ENCODE assay signal across 21 cellular contexts in the genomic region with DNA sequence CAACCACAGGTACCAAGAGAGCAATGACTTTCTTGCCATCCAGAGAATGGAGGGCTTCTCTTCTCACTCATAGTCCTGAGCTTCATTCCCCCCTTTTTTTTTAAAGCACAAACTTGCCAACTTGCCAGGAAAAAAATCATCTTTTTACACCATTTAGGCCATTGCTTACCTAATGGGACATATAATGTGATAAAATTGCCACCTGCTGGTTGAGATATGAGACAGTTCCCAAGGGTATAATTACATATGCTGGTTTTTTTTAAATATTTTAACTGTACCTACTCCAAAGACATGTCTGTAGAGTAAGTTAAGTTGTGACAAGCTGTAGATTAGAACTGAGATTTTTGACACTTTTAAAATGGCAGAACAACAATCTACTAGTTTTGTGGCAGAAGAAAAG.
DNase-seq lines count a peak whose midpoint lies in the region; ATAC-seq lines count a peak whose summit lies in the region.
"Had no signal": no experiment of that assay in that cellular context is flagged by ENCODE, and none has a peak within 500 bp of the region (broad histone marks: within the 10 kb centered on the region; RNA-seq: fewer than 3 reads in every experiment).

No MANE protein-coding gene starts in this region.

- DNase-seq in SIG-M5 treated with dmso at 0.1 percent for 504 hours (lab: John Stamatoyannopoulos, UW; ENCODE audit: unreplicated experiment): peak; percentile 1
- no peak for DNase-seq in SIG-M5 (lab: John Stamatoyannopoulos, UW)
- DNase-seq in NAMALWA (ENCODE audit: low spot score): peak; percentile 3
- peak; percentile 63 for DNase-seq in NCI-H69 (lab: John Stamatoyannopoulos, UW)
- DNase-seq in superior temporal gyrus (ENCODE audit: extremely low spot score): peak; percentile 7
- no peak for DNase-seq in NCI-H1105 treated with DMSO at 0.1 percent for 48 hours (lab: John Stamatoyannopoulos, UW)
- DNase-seq: C1 segment of cervical spinal cord; CD4-positive, alpha-beta memory T cell; COR-L47; DMS79 treated with DMSO at 0.1 percent for 48 hours; GOT3; HFFc6; KBM-7; MG63; NCI-H1417 treated with DMSO at 0.1 percent for 48 hours; NCI-H1930; NCI-H446 treated with DMSO at 0.1 percent for 48 hours; PC-9; SHP77 had no signal

- no peak for ATAC-seq in GM19463 (IDR thresholded peaks at IDR 0.05; ENCODE audit: unreplicated experiment)
- ATAC-seq: A549 had no signal

Comparison
In these comparisons a context has a peak if more than half of its experiments do, and no peak if none do; other contexts are left out.
1. DNase-seq: peak in SIG-M5 treated with dmso at 0.1 percent for 504 hours (single experiment), NAMALWA (single experiment), NCI-H69 (single experiment) and superior temporal gyrus (single experiment); none in SIG-M5 (single experiment) and NCI-H1105 treated with DMSO at 0.1 percent for 48 hours (single experiment).